Comparison of ENCODE assay signal across 1 cellular context in genomic region chr16:84082835-84083569, GRCh38.
TF ChIP-seq lines count a peak whose summit lies in the region.

No MANE protein-coding gene starts in this region.

TF ChIP-seq in HepG2, 621 proteins besides CTCF, POLR2A, EP300 and RAD21:
- TF ChIP-seq ATF1 (CRISPR knock-in tag; IDR thresholded peaks at IDR 0.05) (no peak), RELA (CRISPR knock-in tag; IDR thresholded peaks at IDR 0.05) (no peak), ZNF225 (CRISPR knock-in tag; IDR thresholded peaks at IDR 0.05) (no peak)
